In genomic region chr1:15210651-15211390, GRCh38 we compare ENCODE assay signal across 18 cellular contexts. TPM values are rescaled to one million over a fixed set of nuclear protein-coding genes. Genes with fewer than 3 reads are reported as not detected.
DNase-seq lines count a peak whose midpoint lies in the region; ATAC-seq and TF ChIP-seq lines count a peak whose summit lies in the region.
"Had no signal": no experiment of that assay in that cellular context is flagged by ENCODE, and none has a peak within 500 bp of the region (broad histone marks: within the 10 kb centered on the region; RNA-seq: fewer than 3 reads in every experiment).

No MANE protein-coding gene starts in this region.

- H3K9me2 ChIP-seq in SK-N-SH: no peaks in the 10 kb centered on the region

- H3K9ac ChIP-seq in SK-N-SH: no peak overlapping the region

- ATAC-seq in SK-N-SH treated with all-trans-retinoic acid at 6 μM for 48 hours (no peak), upper lobe of right lung (no peak)
- ATAC-seq: CD8-positive, alpha-beta T cell; Panc1 had no signal

- DNase-seq in SK-N-SH (no peak), amniotic epithelial cell (ENCODE audit: low read depth) (peak; percentile 65), osteoblast (ENCODE audit: insufficient read length, low spot score, missing footprints) (peak; percentile 44), upper lobe of right lung (peak; percentile 10), AG08395 (ENCODE audit: low spot score) (no peak), putamen (ENCODE audit: low spot score) (no peak)
- no peak for DNase-seq in activated naive CD4-positive, alpha-beta T cell (lab: John Stamatoyannopoulos, UW)
- DNase-seq: 8988T; CD8-positive, alpha-beta T cell; KG1; NCI-H1436; NCI-H2081; NCI-H510A treated with DMSO at 0.1 percent for 48 hours; SHP77 had no signal

- H3K79me2 ChIP-seq in SK-N-SH (ENCODE audit: insufficient read depth): no peaks in the 10 kb centered on the region
- no peaks in the 10 kb centered on the region for H3K79me2 ChIP-seq in osteoblast (ENCODE audit: insufficient read depth, low read length)

- no peaks in the 10 kb centered on the region for H3K9me3 ChIP-seq in SK-N-SH
- no peaks in the 10 kb centered on the region for H3K9me3 ChIP-seq in osteoblast (ENCODE audit: low read depth, low read length)
- H3K9me3 ChIP-seq in upper lobe of right lung: no peaks in the 10 kb centered on the region
- H3K9me3 ChIP-seq: HAP-1 had no signal

- CTCF ChIA-PET in SK-N-SH (lab: Yijun Ruan, JAX): interaction anchor here (1.4 to 2.3 kb wide), 3 partner anchors 12 to 94 kb away, joined by 3 to 8 read pairs (median 6); no protein-coding TSS in a partner anchor

- H3K4me3 ChIP-seq in SK-N-SH (ENCODE audit: low read depth in 2 of 2, low read length in 1 of 2): no peak overlapping the region
- no peak overlapping the region for H3K4me3 ChIP-seq in osteoblast (ENCODE audit: insufficient read depth, low read length)
- H3K4me3 ChIP-seq in upper lobe of right lung: no peak overlapping the region
- H3K4me3 ChIP-seq: HAP-1 had no signal

- no peaks in the 10 kb centered on the region for H3F3A ChIP-seq in SK-N-SH (replicated peaks; ENCODE audit: insufficient read depth)

- no peak overlapping the region for H3K27ac ChIP-seq in SK-N-SH (ENCODE audit: low read depth in 2 of 2, low read length in 1 of 2)
- no peak overlapping the region for H3K27ac ChIP-seq in osteoblast (ENCODE audit: low read depth, low read length)
- no peak overlapping the region for H3K27ac ChIP-seq in upper lobe of right lung

- POLR2A ChIA-PET in SK-N-SH (lab: Yijun Ruan, JAX): no interaction called here

- no peaks in the 10 kb centered on the region for H3K27me3 ChIP-seq in SK-N-SH (ENCODE audit: insufficient read depth)
- H3K27me3 ChIP-seq in osteoblast (ENCODE audit: insufficient read depth, low read length): no peaks in the 10 kb centered on the region
- no peaks in the 10 kb centered on the region for H3K27me3 ChIP-seq in upper lobe of right lung

- H4K20me1 ChIP-seq in SK-N-SH (ENCODE audit: insufficient read depth) (0 out of 2 replicates have a peak, but pooled peaks cover 7% of the 10 kb centered on the region), osteoblast (ENCODE audit: insufficient read depth, low read length) (no peaks in the 10 kb centered on the region)

- H2AFZ ChIP-seq in SK-N-SH (ENCODE audit: low read depth) (no peak overlapping the region), osteoblast (ENCODE audit: low read length) (no peak overlapping the region)

- H3K36me3 ChIP-seq in SK-N-SH (replicated peaks in 1 of 2; ENCODE audit: control insufficient read depth in 1 of 2, insufficient read depth in 2 of 2, low read length in 1 of 2): no peaks in the 10 kb centered on the region
- no peaks in the 10 kb centered on the region for H3K36me3 ChIP-seq in osteoblast (ENCODE audit: insufficient read depth, low read length)
- H3K36me3 ChIP-seq in upper lobe of right lung: no peaks in the 10 kb centered on the region
- H3K36me3 ChIP-seq: HAP-1 had no signal

- peaks cover 7 to 38% of the 10 kb centered on the region in 2 experiments; a peak in 2 of 4 replicates for H3K4me1 ChIP-seq in SK-N-SH (ENCODE audit: control insufficient read depth in 1 of 2, insufficient read depth in 2 of 2, low read depth in 1 of 2, low read length in 1 of 2)
- no peaks in the 10 kb centered on the region for H3K4me1 ChIP-seq in osteoblast (ENCODE audit: insufficient read depth, low read length)
- peaks cover 50% of the 10 kb centered on the region for H3K4me1 ChIP-seq in upper lobe of right lung
- H3K4me1 ChIP-seq: HAP-1 had no signal

- TF ChIP-seq EP300 in SK-N-SH (IDR thresholded peaks at IDR 0.05; ENCODE audit: borderline replicate concordance in 1 of 2, low read depth in 1 of 2, low read length in 1 of 2): no peak

- no peak overlapping the region for H3K4me2 ChIP-seq in SK-N-SH
- no peak overlapping the region for H3K4me2 ChIP-seq in osteoblast (ENCODE audit: insufficient read depth, low read length)

- intact Hi-C loops in upper lobe of right lung (cut with DNase I): no loop called here

- no peak for TF ChIP-seq RAD21 in SK-N-SH (IDR thresholded peaks at IDR 0.05; ENCODE audit: low read length)

- 95% methylated on average over 7 of the region's 7 CpGs for WGBS in SK-N-SH (ENCODE audit: low lambda C conversion rate)

- TF ChIP-seq CTCF in SK-N-SH (IDR thresholded peaks at IDR 0.05) (no peak), osteoblast (IDR thresholded peaks at IDR 0.05; ENCODE audit: extremely low read depth, low read depth, low read length) (no peak), upper lobe of right lung (IDR thresholded peaks at IDR 0.05) (no peak)

TF ChIP-seq in SK-N-SH, 30 proteins besides CTCF, POLR2A, EP300 and RAD21:
- TF ChIP-seq REST (IDR thresholded peaks at IDR 0.05; ENCODE audit: low read depth, low read length) (peak; percentile 61; the same call in 1 of the 2 replicates), RCOR1 (IDR thresholded peaks at IDR 0.05; ENCODE audit: low read length) (no peak)

TF ChIP-seq in SK-N-SH treated with all-trans-retinoic acid at 6 μM for 48 hours, 23 proteins besides CTCF, POLR2A, EP300 and RAD21:
- no peak for TF ChIP-seq ZNF70 (CRISPR knock-in tag; IDR thresholded peaks at IDR 0.05)
- no peak for TF ChIP-seq CREB5 (CRISPR knock-in tag; IDR thresholded peaks at IDR 0.05; ENCODE audit: low read depth)
- TF ChIP-seq ZC3H10 (CRISPR knock-in tag; IDR thresholded peaks at IDR 0.05): no peak
- TF ChIP-seq CSDC2 (CRISPR knock-in tag; IDR thresholded peaks at IDR 0.05): no peak
- TF ChIP-seq SNAI2 (CRISPR knock-in tag; IDR thresholded peaks at IDR 0.05): no peak
- no peak for TF ChIP-seq PPARA (CRISPR knock-in tag; IDR thresholded peaks at IDR 0.05; ENCODE audit: borderline replicate concordance)
- TF ChIP-seq ZNF8 (CRISPR knock-in tag; IDR thresholded peaks at IDR 0.05): no peak

RNA-seq across cellular contexts. Expression of gene FHAD1, which starts 36.2 kb away (rescaled TPM):
- 0.48 and 0.55 TPM in 2 replicates for polyA plus RNA-seq in SK-N-SH (2012; rRNA removed)
- 0.26 and 0.31 TPM in 2 replicates for polyA plus RNA-seq in SK-N-SH (2012; cell fraction: cytosol; rRNA removed)
- 0.82 and 1.5 TPM in 2 replicates for polyA plus RNA-seq in SK-N-SH (2012; cell fraction: nucleus; rRNA removed)
- total RNA-seq in osteoblast (0.72 and 1.8 TPM in 2 replicates), upper lobe of right lung (2.4 TPM)
- total RNA-seq: CD8-positive, alpha-beta T cell had no signal
- polyA plus RNA-seq: BJ had no signal

RNA-seq across cellular contexts. Expression of gene TMEM51, which starts 57.3 kb away (rescaled TPM):
- polyA plus RNA-seq in SK-N-SH (2012; rRNA removed): 20.5 and 25.6 TPM in 2 replicates
- 18.6 and 23.4 TPM in 2 replicates for polyA plus RNA-seq in SK-N-SH (2012; cell fraction: cytosol; rRNA removed)
- 18.5 and 19.6 TPM in 2 replicates for polyA plus RNA-seq in SK-N-SH (2012; cell fraction: nucleus; rRNA removed)
- total RNA-seq in osteoblast (0.59 and 0.72 TPM in 2 replicates), upper lobe of right lung (14.7 TPM)
- total RNA-seq: CD8-positive, alpha-beta T cell had no signal

Comparison
In these comparisons a context has a peak if more than half of its experiments do, and no peak if none do; other contexts are left out.
1. DNase-seq: peak in amniotic epithelial cell (single experiment), osteoblast (single experiment) and upper lobe of right lung (single experiment); none in SK-N-SH (single experiment), activated naive CD4-positive, alpha-beta T cell (0 of 4), AG08395 (single experiment) and putamen (single experiment).